ENCODE assay signal across 20 cellular contexts in genomic region chr5:9473624-9474023, GRCh38.
A peak's percentile ranks its signal among the peaks of the same experiment; 100 is the strongest.
DNase-seq lines count a peak whose midpoint lies in the region; ATAC-seq and TF ChIP-seq lines count a peak whose summit lies in the region.
"Had no signal": no experiment of that assay in that cellular context is flagged by ENCODE, and none has a peak within 500 bp of the region (broad histone marks: within the 10 kb centered on the region; RNA-seq: fewer than 3 reads in every experiment).

No MANE protein-coding gene starts in this region.

- H3K9ac ChIP-seq in SK-N-SH, result no peak overlapping the region

- CTCF ChIA-PET in SK-N-SH (lab: Yijun Ruan, JAX), result interaction anchor here (1.4 kb wide), 1 partner anchor 9 kb away, joined by 4 read pairs; no protein-coding TSS in a partner anchor

- peaks cover 0 to 5% of the 10 kb centered on the region in 2 experiments; a peak in 1 of 4 replicates for H3K4me1 ChIP-seq in SK-N-SH (ENCODE audit: control insufficient read depth in 1 of 2, insufficient read depth in 2 of 2, low read depth in 1 of 2, low read length in 1 of 2)
- H3K4me1 ChIP-seq: BE2C had no signal

- peaks cover 9% of the 10 kb centered on the region; the same call in 1 of the 2 replicates for H3K9me3 ChIP-seq in SK-N-SH
- H3K9me3 ChIP-seq: BE2C had no signal

- no peak overlapping the region for H3K27ac ChIP-seq in SK-N-SH (ENCODE audit: low read depth in 2 of 2, low read length in 1 of 2)

- H3F3A ChIP-seq in SK-N-SH (replicated peaks; ENCODE audit: insufficient read depth), result no peaks in the 10 kb centered on the region

- ATAC-seq in HG03095 (IDR thresholded peaks at IDR 0.05; ENCODE audit: unreplicated experiment), result no peak

- POLR2A ChIA-PET in SK-N-SH (lab: Yijun Ruan, JAX), result no interaction called here

- no peaks in the 10 kb centered on the region for H3K79me2 ChIP-seq in SK-N-SH (ENCODE audit: insufficient read depth)

- H3K4me2 ChIP-seq in SK-N-SH, result no peak overlapping the region

- TF ChIP-seq EP300 in SK-N-SH (IDR thresholded peaks at IDR 0.05; ENCODE audit: borderline replicate concordance in 1 of 2, low read depth in 1 of 2, low read length in 1 of 2), result 0 out of 4 replicates have a peak, but pooled peaks of 1 of the 2 experiments have one; percentile 10

- TF ChIP-seq RAD21 in SK-N-SH (IDR thresholded peaks at IDR 0.05; ENCODE audit: low read length), result no peak

- H4K20me1 ChIP-seq in SK-N-SH (ENCODE audit: insufficient read depth), result no peaks in the 10 kb centered on the region

- H3K27me3 ChIP-seq in SK-N-SH (ENCODE audit: insufficient read depth), result no peaks in the 10 kb centered on the region
- H3K27me3 ChIP-seq: BE2C had no signal

- 50% methylated on average over 2 of the region's 2 CpGs for WGBS in SK-N-SH (ENCODE audit: low lambda C conversion rate)

- DNase-seq in AG20443 (ENCODE audit: low spot score), result peak; percentile 47
- peak; percentile 15 for DNase-seq in GM03348 (ENCODE audit: low spot score)
- DNase-seq in SK-N-SH, result no peak
- peak; percentile 78 to 88 for DNase-seq in foreskin fibroblast
- DNase-seq in DMS114 treated with DMSO at 0.1 percent for 48 hours (lab: John Stamatoyannopoulos, UW; ENCODE audit: unreplicated experiment), result no peak
- no peak for DNase-seq in NCI-H128 (lab: John Stamatoyannopoulos, UW; ENCODE audit: unreplicated experiment)
- no peak for DNase-seq in glomerular visceral epithelial cell (ENCODE audit: extremely low spot score)
- DNase-seq: ACHN; BE2C; CD4-positive, CD25-positive, alpha-beta regulatory T cell; COR-L47; DMS 273 treated with DMSO at 0.1 percent for 48 hours; NCI-H1417 treated with DMSO at 0.1 percent for 48 hours; NCI-H187 treated with DMSO at 0.1 percent for 48 hours; NCI-H226; NCI-H524; NCI-H82; OCI-M1; RPMI8226 had no signal

- no peak overlapping the region for H2AFZ ChIP-seq in SK-N-SH (ENCODE audit: low read depth)

- no peaks in the 10 kb centered on the region for H3K9me2 ChIP-seq in SK-N-SH

- TF ChIP-seq CTCF in SK-N-SH (IDR thresholded peaks at IDR 0.05), result no peak
- TF ChIP-seq CTCF in foreskin fibroblast (IDR thresholded peaks at IDR 0.05; ENCODE audit: low read depth, low read length), result no peak

- H3K36me3 ChIP-seq in SK-N-SH (replicated peaks in 1 of 2; ENCODE audit: control insufficient read depth in 1 of 2, insufficient read depth in 2 of 2, low read length in 1 of 2), result no peaks in the 10 kb centered on the region
- H3K36me3 ChIP-seq: BE2C had no signal

- H3K4me3 ChIP-seq in SK-N-SH (ENCODE audit: low read depth in 2 of 2, low read length in 1 of 2) (no peak overlapping the region), foreskin fibroblast (ENCODE audit: low read depth in 1 of 2, low read length in 2 of 2) (no peak overlapping the region)

TF ChIP-seq in SK-N-SH, 30 proteins besides CTCF, POLR2A, EP300 and RAD21:
- TF ChIP-seq FOSL2 (IDR thresholded peaks at IDR 0.05; ENCODE audit: borderline replicate concordance, low read depth) (no peak), CHD2 (IDR thresholded peaks at IDR 0.05; ENCODE audit: low read length, partially characterized antibody) (no peak), MXI1 (IDR thresholded peaks at IDR 0.05; ENCODE audit: low read depth, low read length) (peak; percentile 26; the same call in 1 of the 2 replicates)

Comparison
In these comparisons a context has a peak if more than half of its experiments do, and no peak if none do; other contexts are left out.
1. DNase-seq: peak in AG20443 (single experiment), GM03348 (single experiment) and foreskin fibroblast (2 of 2); none in SK-N-SH (single experiment), DMS114 treated with DMSO at 0.1 percent for 48 hours (single experiment), NCI-H128 (single experiment) and glomerular visceral epithelial cell (single experiment).